8 cellular contexts compared by ENCODE assay signal in genomic region chr2:143205106-143205764, GRCh38.
DNase-seq lines count a peak whose midpoint lies in the region; ATAC-seq and TF ChIP-seq lines count a peak whose summit lies in the region.

No MANE protein-coding gene starts in this region.

- no peaks in the 10 kb centered on the region for H4K20me1 ChIP-seq in osteoblast (ENCODE audit: insufficient read depth, low read length)

- DNase-seq in BE2C (no peak), Kasumi-1 (lab: John Stamatoyannopoulos, UW) (peak; percentile 59 to 81), brain microvascular endothelial cell (no peak), osteoblast (ENCODE audit: insufficient read length, low spot score, missing footprints) (no peak), testis (no peak)

- TF ChIP-seq CTCF in BE2C (IDR thresholded peaks at IDR 0.05; ENCODE audit: low read depth, low read length) (0 out of 2 replicates have a peak, but pooled peaks have one; percentile 9), brain microvascular endothelial cell (IDR thresholded peaks at IDR 0.05; ENCODE audit: low read depth, low read length, missing control alignments) (peak; percentile 26), osteoblast (IDR thresholded peaks at IDR 0.05; ENCODE audit: extremely low read depth, low read depth, low read length) (peak; percentile 38), testis (IDR thresholded peaks at IDR 0.05) (no peak)

- no peaks in the 10 kb centered on the region for H3K36me3 ChIP-seq in BE2C
- H3K36me3 ChIP-seq in brain microvascular endothelial cell (replicated peaks) = no peaks in the 10 kb centered on the region
- H3K36me3 ChIP-seq in osteoblast (ENCODE audit: insufficient read depth, low read length) = no peaks in the 10 kb centered on the region
- H3K36me3 ChIP-seq in testis (ENCODE audit: low read depth, missing control alignments) = no peaks in the 10 kb centered on the region

- H3K27ac ChIP-seq in brain microvascular endothelial cell (no peak overlapping the region), osteoblast (ENCODE audit: low read depth, low read length) (no peak overlapping the region), testis (no peak overlapping the region)

- no peaks in the 10 kb centered on the region for H3K79me2 ChIP-seq in osteoblast (ENCODE audit: insufficient read depth, low read length)

- intact Hi-C loops in testis (cut with DNase I; ENCODE audit: low total_unique reads) = no loop called here

- H3K4me1 ChIP-seq in BE2C (peaks cover 3% of the 10 kb centered on the region), osteoblast (ENCODE audit: insufficient read depth, low read length) (no peaks in the 10 kb centered on the region), testis (peaks cover 8% of the 10 kb centered on the region)

- H3K4me3 ChIP-seq in BE2C (ENCODE audit: low read depth, low read length) (no peak overlapping the region), brain microvascular endothelial cell (ENCODE audit: low read depth, low read length) (no peak overlapping the region), osteoblast (ENCODE audit: insufficient read depth, low read length) (no peak overlapping the region), testis (no peak overlapping the region)

- no peak for TF ChIP-seq POLR2A in testis (IDR thresholded peaks at IDR 0.05)

- no peaks in the 10 kb centered on the region for H3K9me3 ChIP-seq in BE2C
- H3K9me3 ChIP-seq in osteoblast (ENCODE audit: low read depth, low read length) = peaks cover 2% of the 10 kb centered on the region
- H3K9me3 ChIP-seq in testis = no peaks in the 10 kb centered on the region

- WGBS in testis, 2 donors = 74 to 94% methylated on average over 1 of the region's 1 CpG

- H3K4me2 ChIP-seq in osteoblast (ENCODE audit: insufficient read depth, low read length) = no peak overlapping the region

- ATAC-seq in GM18511 (IDR thresholded peaks at IDR 0.05; ENCODE audit: unreplicated experiment) = peak; percentile 62
- no peak for ATAC-seq in GM21825 (IDR thresholded peaks at IDR 0.05; ENCODE audit: unreplicated experiment)
- no peak for ATAC-seq in HG02642 (IDR thresholded peaks at IDR 0.05; ENCODE audit: poor library complexity, unreplicated experiment)

- in situ Hi-C loops in brain microvascular endothelial cell (cut with HindIII; ENCODE audit: low pct_ligation_motif_present, low sequenced_read_pairs) = no loop called here

- H2AFZ ChIP-seq in osteoblast (ENCODE audit: low read length) = no peak overlapping the region

- H3K27me3 ChIP-seq in BE2C (no peaks in the 10 kb centered on the region), brain microvascular endothelial cell (replicated peaks) (no peaks in the 10 kb centered on the region), osteoblast (ENCODE audit: insufficient read depth, low read length) (no peaks in the 10 kb centered on the region), testis (no peaks in the 10 kb centered on the region)

Comparison
In these comparisons a context has a peak if more than half of its experiments do, and no peak if none do; other contexts are left out.
1. DNase-seq: peak in Kasumi-1 (2 of 2); none in BE2C (single experiment), brain microvascular endothelial cell (single experiment), osteoblast (single experiment) and testis (single experiment).
2. CTCF ChIP-seq: peak in BE2C (single experiment), brain microvascular endothelial cell (single experiment) and osteoblast (single experiment); none in testis (0 of 3).